1 cellular context compared by ENCODE assay signal in the genomic region with DNA sequence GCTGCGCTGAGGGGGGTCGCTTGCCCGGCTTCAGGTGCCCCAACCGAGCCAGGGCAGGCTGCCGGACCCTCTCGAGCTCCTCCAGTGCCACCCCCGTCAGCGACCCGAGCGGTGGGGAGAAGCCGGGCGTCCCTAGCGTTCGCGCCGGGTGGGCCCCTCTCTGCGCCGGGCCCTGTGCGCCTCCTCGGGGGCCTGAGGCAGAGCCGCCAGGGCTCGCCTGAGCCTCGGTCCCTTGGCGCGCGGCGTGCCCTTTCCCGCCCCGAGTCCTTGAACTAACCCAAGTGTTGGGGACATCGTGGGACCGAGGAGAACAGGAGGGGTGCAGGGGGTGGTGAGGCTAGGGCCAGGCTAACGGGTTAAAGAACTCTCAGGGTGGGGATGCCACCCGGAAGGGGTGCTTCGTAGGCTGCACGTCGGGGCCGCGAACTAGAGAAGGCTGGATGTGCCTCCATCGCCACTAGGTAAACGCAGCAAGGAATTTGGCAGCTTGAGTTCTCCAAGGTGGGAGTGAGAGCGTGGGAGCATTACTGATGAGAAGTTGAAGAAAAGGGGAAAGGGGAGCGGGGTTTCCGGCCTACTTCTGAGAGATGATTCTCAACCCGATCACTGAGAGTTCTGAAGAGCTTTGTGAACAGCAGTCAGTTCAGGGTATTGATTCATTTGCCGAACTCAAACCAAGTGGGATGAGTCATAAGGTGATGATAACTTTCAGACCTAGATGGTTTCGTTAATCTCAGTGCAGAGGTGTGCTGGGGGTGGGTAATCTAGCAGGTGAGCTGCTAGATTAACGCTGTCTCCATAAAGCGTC.
TF ChIP-seq lines count a peak whose summit lies in the region.

No MANE protein-coding gene starts in this region.

TF ChIP-seq in GM12878, 131 proteins besides CTCF, POLR2A, EP300 and RAD21 (continued from another document):
- TF ChIP-seq, protein P1, sequence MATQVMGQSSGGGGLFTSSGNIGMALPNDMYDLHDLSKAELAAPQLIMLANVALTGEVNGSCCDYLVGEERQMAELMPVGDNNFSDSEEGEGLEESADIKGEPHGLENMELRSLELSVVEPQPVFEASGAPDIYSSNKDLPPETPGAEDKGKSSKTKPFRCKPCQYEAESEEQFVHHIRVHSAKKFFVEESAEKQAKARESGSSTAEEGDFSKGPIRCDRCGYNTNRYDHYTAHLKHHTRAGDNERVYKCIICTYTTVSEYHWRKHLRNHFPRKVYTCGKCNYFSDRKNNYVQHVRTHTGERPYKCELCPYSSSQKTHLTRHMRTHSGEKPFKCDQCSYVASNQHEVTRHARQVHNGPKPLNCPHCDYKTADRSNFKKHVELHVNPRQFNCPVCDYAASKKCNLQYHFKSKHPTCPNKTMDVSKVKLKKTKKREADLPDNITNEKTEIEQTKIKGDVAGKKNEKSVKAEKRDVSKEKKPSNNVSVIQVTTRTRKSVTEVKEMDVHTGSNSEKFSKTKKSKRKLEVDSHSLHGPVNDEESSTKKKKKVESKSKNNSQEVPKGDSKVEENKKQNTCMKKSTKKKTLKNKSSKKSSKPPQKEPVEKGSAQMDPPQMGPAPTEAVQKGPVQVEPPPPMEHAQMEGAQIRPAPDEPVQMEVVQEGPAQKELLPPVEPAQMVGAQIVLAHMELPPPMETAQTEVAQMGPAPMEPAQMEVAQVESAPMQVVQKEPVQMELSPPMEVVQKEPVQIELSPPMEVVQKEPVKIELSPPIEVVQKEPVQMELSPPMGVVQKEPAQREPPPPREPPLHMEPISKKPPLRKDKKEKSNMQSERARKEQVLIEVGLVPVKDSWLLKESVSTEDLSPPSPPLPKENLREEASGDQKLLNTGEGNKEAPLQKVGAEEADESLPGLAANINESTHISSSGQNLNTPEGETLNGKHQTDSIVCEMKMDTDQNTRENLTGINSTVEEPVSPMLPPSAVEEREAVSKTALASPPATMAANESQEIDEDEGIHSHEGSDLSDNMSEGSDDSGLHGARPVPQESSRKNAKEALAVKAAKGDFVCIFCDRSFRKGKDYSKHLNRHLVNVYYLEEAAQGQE (IDR thresholded peaks at IDR 0.05; ENCODE audit: low read depth, low read length), result no peak
- TF ChIP-seq HDGF (IDR thresholded peaks at IDR 0.05), result no peak
- no peak for TF ChIP-seq SUPT20H (IDR thresholded peaks at IDR 0.05; ENCODE audit: borderline replicate concordance, control insufficient read depth, low read depth, low read length)
- no peak for TF ChIP-seq SREBF1 (IDR thresholded peaks at IDR 0.05; ENCODE audit: low read length)
- no peak for TF ChIP-seq SIN3A (IDR thresholded peaks at IDR 0.05; ENCODE audit: low read depth, low read length)
- TF ChIP-seq, protein P2, sequence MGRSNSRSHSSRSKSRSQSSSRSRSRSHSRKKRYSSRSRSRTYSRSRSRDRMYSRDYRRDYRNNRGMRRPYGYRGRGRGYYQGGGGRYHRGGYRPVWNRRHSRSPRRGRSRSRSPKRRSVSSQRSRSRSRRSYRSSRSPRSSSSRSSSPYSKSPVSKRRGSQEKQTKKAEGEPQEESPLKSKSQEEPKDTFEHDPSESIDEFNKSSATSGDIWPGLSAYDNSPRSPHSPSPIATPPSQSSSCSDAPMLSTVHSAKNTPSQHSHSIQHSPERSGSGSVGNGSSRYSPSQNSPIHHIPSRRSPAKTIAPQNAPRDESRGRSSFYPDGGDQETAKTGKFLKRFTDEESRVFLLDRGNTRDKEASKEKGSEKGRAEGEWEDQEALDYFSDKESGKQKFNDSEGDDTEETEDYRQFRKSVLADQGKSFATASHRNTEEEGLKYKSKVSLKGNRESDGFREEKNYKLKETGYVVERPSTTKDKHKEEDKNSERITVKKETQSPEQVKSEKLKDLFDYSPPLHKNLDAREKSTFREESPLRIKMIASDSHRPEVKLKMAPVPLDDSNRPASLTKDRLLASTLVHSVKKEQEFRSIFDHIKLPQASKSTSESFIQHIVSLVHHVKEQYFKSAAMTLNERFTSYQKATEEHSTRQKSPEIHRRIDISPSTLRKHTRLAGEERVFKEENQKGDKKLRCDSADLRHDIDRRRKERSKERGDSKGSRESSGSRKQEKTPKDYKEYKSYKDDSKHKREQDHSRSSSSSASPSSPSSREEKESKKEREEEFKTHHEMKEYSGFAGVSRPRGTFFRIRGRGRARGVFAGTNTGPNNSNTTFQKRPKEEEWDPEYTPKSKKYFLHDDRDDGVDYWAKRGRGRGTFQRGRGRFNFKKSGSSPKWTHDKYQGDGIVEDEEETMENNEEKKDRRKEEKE (IDR thresholded peaks at IDR 0.05), result no peak
